Comparison of ENCODE assay signal across 9 cellular contexts in the genomic region with DNA sequence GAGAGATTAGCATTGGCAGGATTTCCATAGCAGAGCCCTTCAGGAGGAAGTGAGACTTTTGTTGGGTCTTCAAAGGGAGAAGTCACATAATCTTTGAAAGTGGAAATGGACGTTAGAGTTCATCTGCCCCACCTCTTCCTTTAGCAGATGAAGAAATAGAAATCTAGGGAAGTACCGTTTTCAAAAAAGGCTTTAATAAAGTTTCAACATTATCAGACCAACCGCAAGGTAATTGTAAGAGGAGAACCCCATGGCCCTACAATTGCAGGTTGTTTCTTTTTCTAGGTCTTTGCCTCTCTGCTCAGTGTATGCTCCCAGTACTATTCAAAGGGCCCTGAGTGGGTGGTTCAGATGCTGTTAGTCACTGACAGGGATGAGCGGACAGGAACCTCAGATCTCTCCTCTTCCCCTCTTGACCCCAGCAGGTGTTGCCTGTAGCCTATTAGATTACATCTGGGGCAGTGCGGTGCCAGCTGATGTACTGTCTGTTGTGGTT. TPM values are rescaled to one million over a fixed set of nuclear protein-coding genes. Genes with fewer than 3 reads are reported as not detected.
DNase-seq lines count a peak whose midpoint lies in the region; ATAC-seq, FAIRE-seq and TF ChIP-seq lines count a peak whose summit lies in the region.
"Had no signal": no experiment of that assay in that cellular context is flagged by ENCODE, and none has a peak within 500 bp of the region (broad histone marks: within the 10 kb centered on the region; RNA-seq: fewer than 3 reads in every experiment).

No MANE protein-coding gene starts in this region.

- peak overlapping the region; percentile 69 for H2AFZ ChIP-seq in GM12878 (ENCODE audit: control insufficient read depth, low read depth, low read length)
- H2AFZ ChIP-seq: GM23338 had no signal

- TF ChIP-seq CTCF in GM12878 (IDR thresholded peaks at IDR 0.05 in 2 of 3, conservative IDR thresholded peaks at IDR 0.05 in 1 of 3; ENCODE audit: control insufficient read depth in 2 of 3, extremely low read depth in 1 of 3, insufficient read depth in 1 of 3, low read depth in 3 of 3, low read length in 3 of 3): no peak
- no peak for TF ChIP-seq CTCF in sigmoid colon (IDR thresholded peaks at IDR 0.05)

- H3K27me3 ChIP-seq in GM12878 (replicated peaks in 1 of 2; ENCODE audit: control insufficient read depth in 2 of 2, insufficient read depth in 2 of 2, low read length in 1 of 2) (no peaks in the 10 kb centered on the region), sigmoid colon (no peaks in the 10 kb centered on the region)

- TF ChIP-seq RAD21 in GM12878 (IDR thresholded peaks at IDR 0.05; ENCODE audit: insufficient read depth, low read depth, low read length): no peak; the same call in 1 of the 2 replicates

- TF ChIP-seq POLR2A in GM12878 (IDR thresholded peaks at IDR 0.05; ENCODE audit: low read depth, low read length): no peak
- no peak for TF ChIP-seq POLR2A in sigmoid colon (IDR thresholded peaks at IDR 0.05)

- H3K79me2 ChIP-seq in GM12878 (ENCODE audit: control insufficient read depth, insufficient read depth, low read length): no peaks in the 10 kb centered on the region

- peak overlapping the region; percentile 25; the same call in 1 of the 2 replicates for H3K9ac ChIP-seq in GM12878 (ENCODE audit: control insufficient read depth, insufficient read depth, low read length)

- RAD21 ChIA-PET in GM12878 (lab: Charles Lee; ENCODE audit: unreplicated experiment): interaction anchor here (0.9 to 2.2 kb wide), 3 partner anchors 48 to 55 kb away, joined by 4 to 20 read pairs (median 10); a partner anchor contains a TSS

- H3K36me3 ChIP-seq in GM12878 (ENCODE audit: control insufficient read depth in 2 of 2, insufficient read depth in 2 of 2, low read length in 1 of 2): no peaks in the 10 kb centered on the region
- H3K36me3 ChIP-seq in sigmoid colon: no peaks in the 10 kb centered on the region

- TF ChIP-seq EP300 in GM12878 (IDR thresholded peaks at IDR 0.05; ENCODE audit: borderline replicate concordance in 1 of 2, control insufficient read depth in 1 of 2, low read depth in 2 of 2, low read length in 2 of 2): peak in 1 of 2 experiments; percentile 46; a peak in 1 of 4 replicates
- no peak for TF ChIP-seq EP300 in sigmoid colon (IDR thresholded peaks at IDR 0.05)

- CTCF ChIA-PET in GM12878 (lab: Yijun Ruan, JAX): interaction anchor here (0.7 to 1.1 kb wide), 3 partner anchors 14 to 304 kb away, joined by 3 to 4 read pairs (median 4); no protein-coding TSS in a partner anchor

- intact Hi-C loops in GM12878 (cut with micrococcal nuclease; ENCODE audit: unreplicated experiment) (loop anchor here (1.0 kb wide), 2 partner anchors 20 to 48 kb away; no protein-coding TSS in a partner anchor), sigmoid colon (cut with DNase I) (no loop called here)

- peak overlapping the region; percentile 84 for H3K4me2 ChIP-seq in GM12878 (ENCODE audit: control insufficient read depth, insufficient read depth)
- H3K4me2 ChIP-seq: GM23338 had no signal

- 0% methylated on average over 5 of the region's 5 CpGs for WGBS in GM12878 (ENCODE audit: insufficient coverage, insufficient replicate concordance, low lambda C conversion rate, missing lambda C conversion rate)
- WGBS in sigmoid colon, 2 donors: 44 to 71% methylated on average over 5 of the region's 5 CpGs

- FAIRE-seq in GM12878 (lab: Jason Lieb, UNC): peak; percentile 99

- POLR2A ChIA-PET in GM12878 (lab: Charles Lee): interaction anchor here (0.7 kb wide), 1 partner anchor 48 kb away, joined by 3 read pairs; a partner anchor contains a TSS

- in situ Hi-C loops in GM12878 (cut with MboI): no loop called here

- H3K4me3 ChIP-seq in GM12878 (no peak overlapping the region), sigmoid colon (no peak overlapping the region)
- H3K4me3 ChIP-seq: GM23338 had no signal

- peaks cover 5% of the 10 kb centered on the region for H3K9me3 ChIP-seq in GM12878 (replicated peaks; ENCODE audit: control insufficient read depth, insufficient read depth, low read length)
- no peaks in the 10 kb centered on the region for H3K9me3 ChIP-seq in sigmoid colon

- ATAC-seq in GM18502 (IDR thresholded peaks at IDR 0.05; ENCODE audit: poor library complexity, unreplicated experiment): peak; percentile 96
- ATAC-seq in GM21447 (IDR thresholded peaks at IDR 0.05; ENCODE audit: unreplicated experiment): peak; percentile 92
- peak; percentile 90 for ATAC-seq in HG03558 (IDR thresholded peaks at IDR 0.05; ENCODE audit: extremely low read depth, unreplicated experiment)
- peak; percentile 98 for ATAC-seq in GM12878
- ATAC-seq: GM23338 had no signal

- SMC1A ChIA-PET in GM12878 (lab: Charles Lee; ENCODE audit: uncharacterized antibody, unreplicated experiment): interaction anchor here (0.8 to 2.3 kb wide), 5 partner anchors 8 to 216 kb away, joined by 3 to 16 read pairs (median 3); a partner anchor contains a TSS

- no TSS peak for BruUV-seq in GM12878 (replicated peaks; lab: Mats Ljungman, UMichigan)

- H3K27ac ChIP-seq in GM12878 (ENCODE audit: control insufficient read depth, insufficient read depth): peak overlapping the region; percentile 69
- H3K27ac ChIP-seq in sigmoid colon: no peak overlapping the region

- H3K4me1 ChIP-seq in GM12878 (ENCODE audit: control insufficient read depth, insufficient read depth, low read length) (peaks cover 16% of the 10 kb centered on the region), sigmoid colon (peaks cover 0 to 6% (median 2%) of the 10 kb centered on the region in 4 donors)

- DNase-seq in GM12878 (ENCODE audit: low read depth, low spot score) (peak; percentile 84), DMS79 (lab: John Stamatoyannopoulos, UW) (no peak), sigmoid colon (no peak), NCI-H345 (lab: John Stamatoyannopoulos, UW) (no peak), cerebellar nuclear complex (lab: John Stamatoyannopoulos, UW) (no peak)

- H4K20me1 ChIP-seq in GM12878 (ENCODE audit: control insufficient read depth, insufficient read depth): no peaks in the 10 kb centered on the region

TF ChIP-seq in GM12878, 131 proteins besides CTCF, POLR2A, EP300 and RAD21 (continues in another document):
- TF ChIP-seq FOXM1 (IDR thresholded peaks at IDR 0.05; ENCODE audit: low read depth, low read length) (peak; percentile 91; the same call in 1 of the 2 replicates), SMAD1 (IDR thresholded peaks at IDR 0.05; ENCODE audit: low read depth, partially characterized antibody) (no peak), WRNIP1 (IDR thresholded peaks at IDR 0.05; ENCODE audit: borderline replicate concordance, low read depth, low read length) (no peak), EZH2 (IDR thresholded peaks at IDR 0.05; ENCODE audit: borderline replicate concordance, control insufficient read depth, low read depth, low read length) (no peak), BMI1 (IDR thresholded peaks at IDR 0.05; ENCODE audit: borderline replicate concordance) (no peak), NFIC (IDR thresholded peaks at IDR 0.05; ENCODE audit: low read depth, low read length) (peak; percentile 84; the same call in 1 of the 2 replicates), CREB1 (IDR thresholded peaks at IDR 0.05; ENCODE audit: low read depth) (peak; percentile 17; the same call in 1 of the 2 replicates), NFXL1 (IDR thresholded peaks at IDR 0.05; ENCODE audit: borderline replicate concordance) (no peak), BACH1 (IDR thresholded peaks at IDR 0.05; ENCODE audit: borderline replicate concordance) (no peak), RB1 (IDR thresholded peaks at IDR 0.05; ENCODE audit: borderline replicate concordance) (no peak), STAT1 (conservative IDR thresholded peaks at IDR 0.05) (no peak), SUZ12 (IDR thresholded peaks at IDR 0.05; ENCODE audit: unreplicated experiment) (no peak), ASH2L (IDR thresholded peaks at IDR 0.05; ENCODE audit: borderline replicate concordance, low read depth) (no peak), ZZZ3 (IDR thresholded peaks at IDR 0.05; ENCODE audit: control insufficient read depth, insufficient read length, low read depth) (no peak), RUNX3 (IDR thresholded peaks at IDR 0.05; ENCODE audit: low read length) (peak; percentile 94)
- TF ChIP-seq, protein P1, sequence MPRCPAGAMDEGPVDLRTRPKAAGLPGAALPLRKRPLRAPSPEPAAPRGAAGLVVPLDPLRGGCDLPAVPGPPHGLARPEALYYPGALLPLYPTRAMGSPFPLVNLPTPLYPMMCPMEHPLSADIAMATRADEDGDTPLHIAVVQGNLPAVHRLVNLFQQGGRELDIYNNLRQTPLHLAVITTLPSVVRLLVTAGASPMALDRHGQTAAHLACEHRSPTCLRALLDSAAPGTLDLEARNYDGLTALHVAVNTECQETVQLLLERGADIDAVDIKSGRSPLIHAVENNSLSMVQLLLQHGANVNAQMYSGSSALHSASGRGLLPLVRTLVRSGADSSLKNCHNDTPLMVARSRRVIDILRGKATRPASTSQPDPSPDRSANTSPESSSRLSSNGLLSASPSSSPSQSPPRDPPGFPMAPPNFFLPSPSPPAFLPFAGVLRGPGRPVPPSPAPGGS (IDR thresholded peaks at IDR 0.05; ENCODE audit: borderline replicate concordance, insufficient read depth, low read depth, low read length, poor library complexity, severe bottlenecking): no peak

RNA-seq across cellular contexts. Expression of a gene that starts 48.6 kb away (rescaled TPM):
- 56.0 and 56.5 TPM in 2 replicates for total RNA-seq in GM12878 (2013; cell fraction: nucleolus; rRNA removed)
- total RNA-seq in GM12878 (2014; rRNA removed) (48.0 and 60.5 TPM in 2 replicates), GM12878 (2014; rRNA removed; fragmentation: Illumina TruSeq; extraction: Trizol) (58.6 TPM in 2 replicates), GM12878 (2021) (41.7 and 43.8 TPM in 2 replicates), sigmoid colon (100 to 1,000 TPM in 1 of 4 donors, 10 to 100 TPM in 3; 71.6 to 156 (median 93.5) TPM)
- polyA plus RNA-seq in GM12878 (2011; ENCODE audit: low read depth): 22.0 TPM
- polyA plus RNA-seq in GM12878 (2011; rRNA removed) (105 and 171 TPM in 2 replicates), GM12878 (2014; fragmentation: Illumina TruSeq; extraction: Trizol) (58.0 and 75.1 TPM in 2 replicates), GM12878 (2014; fragmentation: Nextera tagmentation; extraction: Ambion mirVana) (10 to 100 TPM; 25.6 to 36.6 TPM), GM12878 (2014; rRNA removed) (51.2 and 55.8 TPM in 2 replicates), GM12878 (2016; fragmentation: Nextera tagmentation; extraction: Ambion mirVana) (10 to 100 TPM; 44.4 to 53.4 TPM), sigmoid colon (10 to 100 TPM; 19.1 to 21.0 (median 20.8) TPM)
- 26.1 and 29.2 TPM in 2 replicates for polyA plus RNA-seq in GM12878 (2011; cell fraction: cytosol; rRNA removed)
- polyA plus RNA-seq in GM12878 (2011; cell fraction: nucleus; rRNA removed): 32.0 and 35.7 TPM in 2 replicates
- polyA plus RNA-seq in GM12878 (2012): 35.8 and 37.3 TPM in 2 replicates
- 34.6 and 61.8 TPM in 2 replicates for polyA minus RNA-seq in GM12878 (2011; rRNA and poly(A)+ RNA removed)
- 22.2 and 23.8 TPM in 2 replicates for polyA minus RNA-seq in GM12878 (2011; cell fraction: cytosol; rRNA and poly(A)+ RNA removed)
- 11.6 and 21.0 TPM in 2 replicates for polyA minus RNA-seq in GM12878 (2011; cell fraction: nucleus; rRNA and poly(A)+ RNA removed)
